ENCODE assay signal across 13 cellular contexts in genomic region chr1:19343617-19344350, GRCh38. TPM values are rescaled to one million over a fixed set of nuclear protein-coding genes. Genes with fewer than 3 reads are reported as not detected.
A peak's percentile ranks its signal among the peaks of the same experiment; 100 is the strongest.
DNase-seq lines count a peak whose midpoint lies in the region; TF ChIP-seq lines count a peak whose summit lies in the region.
"Had no signal": no experiment of that assay in that cellular context is flagged by ENCODE, and none has a peak within 500 bp of the region (broad histone marks: within the 10 kb centered on the region; RNA-seq: fewer than 3 reads in every experiment).

No MANE protein-coding gene starts in this region.

- peaks cover 11% of the 10 kb centered on the region for H3K4me1 Mint-ChIP-seq in activated T-cell treated with anti-CD3 and anti-CD28 coated beads, Interleukin-2, amount 50 U/mL, for 24 hours (ENCODE audit: low read depth)

- DNase-seq in activated T-cell treated with anti-CD3 and anti-CD28 coated beads, Interleukin-2, amount 50 U/mL, for 24 hours, result no peak
- DNase-seq in activated T-cell treated with anti-CD3 and anti-CD28 coated beads for 4 hours (no peak), LHCN-M2 (ENCODE audit: low read depth) (peak; percentile 53), fibroblast of mammary gland (ENCODE audit: low read depth) (peak; percentile 22), tibial nerve (ENCODE audit: low spot score in 2 of 2) (no peak), SKM-1 (lab: John Stamatoyannopoulos, UW; ENCODE audit: unreplicated experiment) (no peak), middle frontal gyrus (ENCODE audit: extremely low spot score, low spot score) (no peak)
- DNase-seq in activated effector memory CD4-positive, alpha-beta T cell treated with Interleukin-2 at 50 U/mL for 16 hours, result no peak
- DNase-seq: NCI-H1417 treated with DMSO at 0.1 percent for 48 hours, NCI-H187 treated with DMSO at 0.1 percent for 48 hours, NCI-H2227 treated with DMSO at 0.1 percent for 48 hours had no signal

- no peaks in the 10 kb centered on the region for H3K9me3 Mint-ChIP-seq in activated T-cell treated with anti-CD3 and anti-CD28 coated beads, Interleukin-2, amount 50 U/mL, for 24 hours

- no peak for TF ChIP-seq CTCF in fibroblast of mammary gland (conservative IDR thresholded peaks at IDR 0.05; ENCODE audit: control insufficient read depth, insufficient read depth, low read depth, low read length)
- TF ChIP-seq CTCF in tibial nerve (IDR thresholded peaks at IDR 0.05), result no peak

- H3K27me3 Mint-ChIP-seq in activated T-cell treated with anti-CD3 and anti-CD28 coated beads, Interleukin-2, amount 50 U/mL, for 24 hours, result no peaks in the 10 kb centered on the region

- peaks cover 0 to 42% (median 7%) of the 10 kb centered on the region in 4 donors for H3K4me1 ChIP-seq in tibial nerve

- H3K27ac ChIP-seq in tibial nerve, result peak overlapping the region in 3 of 4 donors; percentile 15 to 74 (median 50)
- H3K27ac ChIP-seq: PC-9 had no signal

- peaks cover 82% of the 10 kb centered on the region for H3K36me3 Mint-ChIP-seq in activated T-cell treated with anti-CD3 and anti-CD28 coated beads, Interleukin-2, amount 50 U/mL, for 24 hours (ENCODE audit: low read depth)

- no peak for TF ChIP-seq EP300 in tibial nerve (IDR thresholded peaks at IDR 0.05)

- 72 to 75% methylated on average over 13 to 16 of the region's 20 CpGs for WGBS in tibial nerve, 2 donors

- H3K4me3 Mint-ChIP-seq in activated T-cell treated with anti-CD3 and anti-CD28 coated beads, Interleukin-2, amount 50 U/mL, for 24 hours, result no peak overlapping the region
- H3K4me3 Mint-ChIP-seq: CD14-positive monocyte had no signal

- TF ChIP-seq POLR2A in tibial nerve (IDR thresholded peaks at IDR 0.05), result no peak

- no peaks in the 10 kb centered on the region for H3K27me3 ChIP-seq in tibial nerve

- no peaks in the 10 kb centered on the region for H3K9me3 ChIP-seq in tibial nerve

- H3K36me3 ChIP-seq in tibial nerve, result peaks cover 0 to 79% (median 8%) of the 10 kb centered on the region in 3 donors

- H3K27ac Mint-ChIP-seq in activated T-cell treated with anti-CD3 and anti-CD28 coated beads, Interleukin-2, amount 50 U/mL, for 24 hours, result peak overlapping the region; percentile 80

- H3K4me3 ChIP-seq in fibroblast of mammary gland (ENCODE audit: control insufficient read depth, low read depth, low read length), result no peak overlapping the region
- H3K4me3 ChIP-seq in tibial nerve, result no peak overlapping the region
- H3K4me3 ChIP-seq: PC-9 had no signal

RNA-seq across cellular contexts. Expression of gene SLC66A1, which starts 31.7 kb away (rescaled TPM):
- total RNA-seq in LHCN-M2 (2014; rRNA removed) (32.8 and 34.4 TPM in 2 replicates), tibial nerve (10 to 100 TPM; 14.4 to 30.3 (median 21.2) TPM)
- polyA plus RNA-seq in LHCN-M2 (2012), result 28.5 TPM

RNA-seq across cellular contexts. Expression of gene AKR7A2, which starts 31.8 kb away (rescaled TPM):
- 193 and 253 TPM in 2 replicates for total RNA-seq in LHCN-M2 (2014; rRNA removed)
- polyA plus RNA-seq in LHCN-M2 (2012), result 102 TPM
- 10 to 100 TPM; 64.5 to 91.0 (median 80.7) TPM for total RNA-seq in tibial nerve

RNA-seq across cellular contexts. Expression of gene AKR7A3, which starts 55.2 kb away (rescaled TPM):
- 0.92 and 1.7 TPM in 2 replicates for total RNA-seq in LHCN-M2 (2014; rRNA removed)
- polyA plus RNA-seq in LHCN-M2 (2012), result 0.18 TPM
- total RNA-seq in tibial nerve, result 1 to 10 TPM in 3 of 4 donors, under 1 TPM in 1; 0.84 to 4.1 (median 2.5) TPM

Comparison
In these comparisons a context has a peak if more than half of its experiments do, and no peak if none do; other contexts are left out.
1. DNase-seq: peak in LHCN-M2 (single experiment) and fibroblast of mammary gland (single experiment); none in activated T-cell treated with anti-CD3 and anti-CD28 coated beads, Interleukin-2, amount 50 U/mL, for 24 hours (single experiment), activated T-cell treated with anti-CD3 and anti-CD28 coated beads for 4 hours (single experiment), tibial nerve (0 of 2), SKM-1 (single experiment), activated effector memory CD4-positive, alpha-beta T cell treated with Interleukin-2 at 50 U/mL for 16 hours (single experiment) and middle frontal gyrus (single experiment).